17 cellular contexts compared by ENCODE assay signal in the genomic region with DNA sequence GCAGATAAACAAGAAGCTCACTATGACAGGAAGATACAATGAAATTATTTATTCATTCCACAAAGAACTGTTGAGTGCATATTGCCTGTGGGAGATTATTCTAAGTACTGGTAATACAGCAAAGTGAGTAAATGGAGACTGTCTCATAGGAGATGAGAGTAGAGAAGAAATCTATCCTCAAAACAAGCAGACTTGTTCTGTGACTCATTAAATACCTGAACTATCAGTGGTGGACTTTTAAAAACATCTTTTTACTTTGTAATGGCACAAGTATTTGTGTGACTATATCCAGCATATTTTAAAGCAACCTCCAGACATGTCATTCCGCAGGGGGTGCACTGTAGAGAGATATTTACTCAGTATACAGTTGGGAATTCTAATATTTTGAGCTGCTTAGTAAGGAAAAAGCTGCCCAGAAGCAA.
DNase-seq lines count a peak whose midpoint lies in the region; ATAC-seq, FAIRE-seq and TF ChIP-seq lines count a peak whose summit lies in the region.
"Had no signal": no experiment of that assay in that cellular context is flagged by ENCODE, and none has a peak within 500 bp of the region (broad histone marks: within the 10 kb centered on the region; RNA-seq: fewer than 3 reads in every experiment).

No MANE protein-coding gene starts in this region.

- no peak overlapping the region for H2AFZ ChIP-seq in astrocyte (ENCODE audit: low read depth, low read length)

- H3K4me3 Mint-ChIP-seq in astrocyte (ENCODE audit: unreplicated experiment): no peak overlapping the region
- H3K4me3 Mint-ChIP-seq in stimulated activated effector memory CD8-positive, alpha-beta T cell treated with anti-CD3 and anti-CD28 coated beads, Interleukin-12 subunit alpha, Interleukin-12 subunit beta, amount 100 ng/mL, for 72 hours: no peak overlapping the region
- H3K4me3 Mint-ChIP-seq: activated CD4-positive, alpha-beta memory T cell treated with anti-CD3 and anti-CD28 coated beads, Interleukin-2, amount 10 ng/mL, durations not matched to agents 7 days and 5 days; H9 had no signal

- H3K36me3 ChIP-seq in astrocyte (ENCODE audit: insufficient read depth, low read length) (no peaks in the 10 kb centered on the region), testis (ENCODE audit: low read depth, missing control alignments) (no peaks in the 10 kb centered on the region)
- H3K36me3 ChIP-seq: heart right ventricle, thoracic aorta had no signal

- peaks cover 2% of the 10 kb centered on the region for H3K9me3 Mint-ChIP-seq in astrocyte (ENCODE audit: unreplicated experiment)
- H3K9me3 Mint-ChIP-seq in stimulated activated effector memory CD8-positive, alpha-beta T cell treated with anti-CD3 and anti-CD28 coated beads, Interleukin-12 subunit alpha, Interleukin-12 subunit beta, amount 100 ng/mL, for 72 hours: peaks cover 13% of the 10 kb centered on the region
- H3K9me3 Mint-ChIP-seq: H9 had no signal

- no peak for TF ChIP-seq POLR2A in testis (IDR thresholded peaks at IDR 0.05)

- H4K20me1 ChIP-seq in astrocyte (ENCODE audit: insufficient read depth, low read length): no peaks in the 10 kb centered on the region

- H3K9me3 ChIP-seq in astrocyte (ENCODE audit: insufficient read depth, low read depth, low read length): no peaks in the 10 kb centered on the region
- H3K9me3 ChIP-seq in testis: no peaks in the 10 kb centered on the region
- H3K9me3 ChIP-seq: thoracic aorta had no signal

- H3K4me3 ChIP-seq in astrocyte (ENCODE audit: insufficient read depth, low read depth, low read length) (no peak overlapping the region), testis (no peak overlapping the region)
- H3K4me3 ChIP-seq: heart right ventricle, thoracic aorta had no signal

- DNase-seq in A172 (ENCODE audit: low spot score): peak; percentile 77
- DNase-seq in HCEC 1CT: peak; percentile 91
- DNase-seq in astrocyte (ENCODE audit: low read depth): peak; percentile 96
- peak; percentile 85 for DNase-seq in foreskin melanocyte
- no peak for DNase-seq in testis
- DNase-seq in stimulated activated effector memory CD8-positive, alpha-beta T cell treated with anti-CD3 and anti-CD28 coated beads, Interleukin-12 subunit alpha, Interleukin-12 subunit beta, amount 100 ng/mL, for 72 hours (ENCODE audit: low spot score in 2 of 2): no peak
- no peak for DNase-seq in NCI-H510A treated with DMSO at 0.1 percent for 48 hours (lab: John Stamatoyannopoulos, UW)
- DNase-seq in RCC 7860 (ENCODE audit: low spot score): no peak
- DNase-seq: activated CD4-positive, alpha-beta memory T cell treated with anti-CD3 and anti-CD28 coated beads, Interleukin-2, amount 10 ng/mL, durations not matched to agents 7 days and 5 days; H9; heart right ventricle; left cardiac atrium; NCI-H1436 treated with DMSO at 0.1 percent for 48 hours; NCI-H446; posterior cingulate gyrus had no signal

- H3K27ac Mint-ChIP-seq in astrocyte (ENCODE audit: unreplicated experiment): peak overlapping the region; percentile 59
- H3K27ac Mint-ChIP-seq in stimulated activated effector memory CD8-positive, alpha-beta T cell treated with anti-CD3 and anti-CD28 coated beads, Interleukin-12 subunit alpha, Interleukin-12 subunit beta, amount 100 ng/mL, for 72 hours: no peak overlapping the region
- H3K27ac Mint-ChIP-seq: activated CD4-positive, alpha-beta memory T cell treated with anti-CD3 and anti-CD28 coated beads, Interleukin-2, amount 10 ng/mL, durations not matched to agents 7 days and 5 days; H9 had no signal

- H3K27ac ChIP-seq in astrocyte (ENCODE audit: low read depth, low read length): peak overlapping the region; percentile 85
- H3K27ac ChIP-seq in testis: no peak overlapping the region
- H3K27ac ChIP-seq: 22Rv1, heart right ventricle, thoracic aorta had no signal

- peak; percentile 99 for FAIRE-seq in astrocyte (lab: Jason Lieb, UNC)
- FAIRE-seq in RCC 7860 (lab: Jason Lieb, UNC): no peak

- TF ChIP-seq CTCF in astrocyte (IDR thresholded peaks at IDR 0.05; ENCODE audit: insufficient read depth, low read depth, low read length) (no peak), testis (IDR thresholded peaks at IDR 0.05) (no peak)

- H3K79me2 ChIP-seq in astrocyte (ENCODE audit: insufficient read depth, low read length): no peaks in the 10 kb centered on the region

- H3K9ac ChIP-seq in astrocyte (ENCODE audit: low read length): peak overlapping the region; percentile 22

- no peaks in the 10 kb centered on the region for H3K27me3 Mint-ChIP-seq in astrocyte (ENCODE audit: low read depth, unreplicated experiment)
- H3K27me3 Mint-ChIP-seq: activated CD4-positive, alpha-beta memory T cell treated with anti-CD3 and anti-CD28 coated beads, Interleukin-2, amount 10 ng/mL, durations not matched to agents 7 days and 5 days had no signal

- H3K27me3 ChIP-seq in astrocyte (ENCODE audit: insufficient read depth, low read length) (no peaks in the 10 kb centered on the region), testis (no peaks in the 10 kb centered on the region)
- H3K27me3 ChIP-seq: heart right ventricle had no signal

- ATAC-seq in stimulated activated effector memory CD8-positive, alpha-beta T cell treated with anti-CD3 and anti-CD28 coated beads, Interleukin-12 subunit alpha, Interleukin-12 subunit beta, amount 100 ng/mL, for 72 hours: no peak
- ATAC-seq: heart right ventricle, left cardiac atrium had no signal

- H3K36me3 Mint-ChIP-seq in astrocyte (ENCODE audit: low read depth, unreplicated experiment): no peaks in the 10 kb centered on the region
- H3K36me3 Mint-ChIP-seq in stimulated activated effector memory CD8-positive, alpha-beta T cell treated with anti-CD3 and anti-CD28 coated beads, Interleukin-12 subunit alpha, Interleukin-12 subunit beta, amount 100 ng/mL, for 72 hours: no peaks in the 10 kb centered on the region

- H3K4me1 Mint-ChIP-seq in astrocyte (ENCODE audit: low read depth, unreplicated experiment): peaks cover 15% of the 10 kb centered on the region
- no peaks in the 10 kb centered on the region for H3K4me1 Mint-ChIP-seq in stimulated activated effector memory CD8-positive, alpha-beta T cell treated with anti-CD3 and anti-CD28 coated beads, Interleukin-12 subunit alpha, Interleukin-12 subunit beta, amount 100 ng/mL, for 72 hours
- H3K4me1 Mint-ChIP-seq: activated CD4-positive, alpha-beta memory T cell treated with anti-CD3 and anti-CD28 coated beads, Interleukin-2, amount 10 ng/mL, durations not matched to agents 7 days and 5 days had no signal

- WGBS in testis, 2 donors: 78 to 93% methylated on average over 1 of the region's 1 CpG

- H3K4me1 ChIP-seq in astrocyte (ENCODE audit: insufficient read depth, low read length) (peaks cover 28% of the 10 kb centered on the region), testis (no peaks in the 10 kb centered on the region)
- H3K4me1 ChIP-seq: heart right ventricle had no signal

- intact Hi-C loops in testis (cut with DNase I; ENCODE audit: low total_unique reads): no loop called here

- peak overlapping the region; percentile 49 for H3K4me2 ChIP-seq in astrocyte (ENCODE audit: low read length)

Comparison
In these comparisons a context has a peak if more than half of its experiments do, and no peak if none do; other contexts are left out.
1. DNase-seq: peak in A172 (single experiment), HCEC 1CT (single experiment), astrocyte (single experiment) and foreskin melanocyte (single experiment); none in testis (single experiment), stimulated activated effector memory CD8-positive, alpha-beta T cell treated with anti-CD3 and anti-CD28 coated beads, Interleukin-12 subunit alpha, Interleukin-12 subunit beta, amount 100 ng/mL, for 72 hours (0 of 2), NCI-H510A treated with DMSO at 0.1 percent for 48 hours (single experiment) and RCC 7860 (single experiment).